In the genomic region with DNA sequence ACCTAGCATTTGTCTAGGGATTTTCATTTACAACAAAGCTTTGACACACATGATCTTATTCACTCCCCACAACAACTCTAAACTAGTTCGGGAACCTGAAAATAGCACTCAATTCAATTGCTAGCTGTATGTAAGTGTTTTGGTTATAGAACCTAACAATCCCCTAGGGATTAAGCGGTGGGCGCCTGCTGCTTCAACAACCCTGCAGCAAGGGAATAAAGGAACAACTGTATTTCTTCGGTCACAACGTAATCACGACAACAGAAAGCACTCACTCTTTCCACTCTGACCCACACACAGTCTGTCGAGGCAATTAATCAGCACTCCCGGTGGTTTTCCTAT, we compare ENCODE assay signal across 8 cellular contexts. TPM values are rescaled to one million over a fixed set of nuclear protein-coding genes. Genes with fewer than 3 reads are reported as not detected.
DNase-seq lines count a peak whose midpoint lies in the region; ATAC-seq and TF ChIP-seq lines count a peak whose summit lies in the region.

No MANE protein-coding gene starts in this region.

- H3K36me3 ChIP-seq in right atrium auricular region (no peaks in the 10 kb centered on the region), fibroblast of lung (ENCODE audit: control insufficient read depth, insufficient read depth, low read length) (no peaks in the 10 kb centered on the region)

- TF ChIP-seq CTCF in right atrium auricular region (IDR thresholded peaks at IDR 0.05), result no peak
- no peak for TF ChIP-seq CTCF in fibroblast of lung (conservative IDR thresholded peaks at IDR 0.05 in 1 of 2, IDR thresholded peaks at IDR 0.05 in 1 of 2; ENCODE audit: low read depth in 1 of 2, low read length in 2 of 2)

- no peaks in the 10 kb centered on the region for H3K27me3 ChIP-seq in right atrium auricular region
- H3K27me3 ChIP-seq in fibroblast of lung (ENCODE audit: control insufficient read depth, insufficient read depth, low read length), result no peaks in the 10 kb centered on the region

- DNase-seq in right atrium auricular region (ENCODE audit: low spot score), result no peak
- no peak for DNase-seq in cardiac septum (ENCODE audit: low spot score)
- peak; percentile 4 for DNase-seq in NCI-H526 treated with DMSO at 0.1 percent for 48 hours (lab: John Stamatoyannopoulos, UW)
- DNase-seq in fibroblast of lung (ENCODE audit: low read depth in 2 of 2), result no peak
- no peak for DNase-seq in stimulated activated effector memory CD8-positive, alpha-beta T cell treated with anti-CD3 and anti-CD28 coated beads, Interleukin-12 subunit alpha, Interleukin-12 subunit beta, amount 100 ng/mL, for 72 hours (ENCODE audit: low spot score in 2 of 2)
- no peak for DNase-seq in caudate nucleus (lab: John Stamatoyannopoulos, UW)
- DNase-seq in HT-29 (ENCODE audit: low spot score), result no peak
- DNase-seq in NCI-H2029 treated with DMSO at 0.1 percent for 48 hours (lab: John Stamatoyannopoulos, UW), result no peak

- H3K4me3 ChIP-seq in right atrium auricular region (peak overlapping the region; percentile 62 to 69), fibroblast of lung (replicated peaks in 1 of 4; ENCODE audit: control extremely low read depth in 1 of 4, insufficient read depth in 1 of 4, low read depth in 3 of 4, low read length in 4 of 4) (peak overlapping the region; percentile 55 to 81 (median 68))

- H3K9ac ChIP-seq in fibroblast of lung (ENCODE audit: insufficient read depth, low read length), result peak overlapping the region; percentile 37

- peaks cover 4% of the 10 kb centered on the region for H3K4me1 Mint-ChIP-seq in stimulated activated effector memory CD8-positive, alpha-beta T cell treated with anti-CD3 and anti-CD28 coated beads, Interleukin-12 subunit alpha, Interleukin-12 subunit beta, amount 100 ng/mL, for 72 hours

- H2AFZ ChIP-seq in fibroblast of lung (ENCODE audit: low read length), result peak overlapping the region; percentile 76

- H3K27ac Mint-ChIP-seq in stimulated activated effector memory CD8-positive, alpha-beta T cell treated with anti-CD3 and anti-CD28 coated beads, Interleukin-12 subunit alpha, Interleukin-12 subunit beta, amount 100 ng/mL, for 72 hours, result peak overlapping the region; percentile 96

- ATAC-seq in stimulated activated effector memory CD8-positive, alpha-beta T cell treated with anti-CD3 and anti-CD28 coated beads, Interleukin-12 subunit alpha, Interleukin-12 subunit beta, amount 100 ng/mL, for 72 hours, result no peak

- H3K4me1 ChIP-seq in right atrium auricular region (peaks cover 0 to 4% of the 10 kb centered on the region in 2 donors), fibroblast of lung (ENCODE audit: control insufficient read depth, extremely low read depth, insufficient read depth, low read length) (no peaks in the 10 kb centered on the region)

- H3K4me3 Mint-ChIP-seq in stimulated activated effector memory CD8-positive, alpha-beta T cell treated with anti-CD3 and anti-CD28 coated beads, Interleukin-12 subunit alpha, Interleukin-12 subunit beta, amount 100 ng/mL, for 72 hours, result peak overlapping the region; percentile 90

- H3K9me3 Mint-ChIP-seq in stimulated activated effector memory CD8-positive, alpha-beta T cell treated with anti-CD3 and anti-CD28 coated beads, Interleukin-12 subunit alpha, Interleukin-12 subunit beta, amount 100 ng/mL, for 72 hours, result no peaks in the 10 kb centered on the region

- H3K9me3 ChIP-seq in right atrium auricular region (no peaks in the 10 kb centered on the region), fibroblast of lung (ENCODE audit: control insufficient read depth, insufficient read depth, low read depth, low read length) (no peaks in the 10 kb centered on the region)

- H3K4me2 ChIP-seq in fibroblast of lung (ENCODE audit: extremely low read depth, insufficient read depth, low read length), result peak overlapping the region; percentile 78

- peaks cover 19% of the 10 kb centered on the region for H3K79me2 ChIP-seq in fibroblast of lung (ENCODE audit: control insufficient read depth, insufficient read depth, low read length)

- H4K20me1 ChIP-seq in fibroblast of lung (ENCODE audit: control insufficient read depth, extremely low read depth, insufficient read depth, low read length), result no peaks in the 10 kb centered on the region

- intact Hi-C loops in cardiac septum (cut with DNase I), result loop anchor here (10.0 kb wide), 1 partner anchor 249 kb away; no protein-coding TSS in a partner anchor

- H3K36me3 Mint-ChIP-seq in stimulated activated effector memory CD8-positive, alpha-beta T cell treated with anti-CD3 and anti-CD28 coated beads, Interleukin-12 subunit alpha, Interleukin-12 subunit beta, amount 100 ng/mL, for 72 hours, result no peaks in the 10 kb centered on the region

- H3K27ac ChIP-seq in right atrium auricular region (peak overlapping the region in 1 of 2 donors; percentile 79), fibroblast of lung (ENCODE audit: insufficient read depth, low read length) (peak overlapping the region; percentile 79), caudate nucleus (ENCODE audit: low read depth, low read length) (no peak overlapping the region)

RNA-seq across cellular contexts. Expression of a gene that starts 0.7 kb away (rescaled TPM):
- total RNA-seq in right atrium auricular region, result 10 to 100 TPM; 11.6 to 12.7 TPM
- total RNA-seq in cardiac septum, result 13.5 TPM
- 18.0 and 18.5 TPM in 2 replicates for total RNA-seq in fibroblast of lung
- polyA plus RNA-seq in fibroblast of lung, result 11.8 and 16.8 TPM in 2 replicates
- polyA plus RNA-seq in fibroblast of lung (2012), result 8.4 and 15.3 TPM in 2 replicates
- polyA minus RNA-seq in fibroblast of lung (ENCODE audit: low replicate concordance), result 4.6 and 5.0 TPM in 2 replicates
- 8.0 and 8.8 TPM in 2 replicates for total RNA-seq in HT-29 (2014; rRNA removed; shearing (Covaris generic))
